10 cellular contexts compared by ENCODE assay signal in genomic region chr4:147362868-147363440, GRCh38.
DNase-seq lines count a peak whose midpoint lies in the region; ATAC-seq and TF ChIP-seq lines count a peak whose summit lies in the region.
"Had no signal": no experiment of that assay in that cellular context is flagged by ENCODE, and none has a peak within 500 bp of the region (broad histone marks: within the 10 kb centered on the region; RNA-seq: fewer than 3 reads in every experiment).

No MANE protein-coding gene starts in this region.

- WGBS in body of pancreas, 2 donors, result 21 to 32% methylated on average over 4 of the region's 4 CpGs

- no peak overlapping the region for H3K4me3 ChIP-seq in body of pancreas
- H3K4me3 ChIP-seq in left ventricle myocardium inferior, result no peak overlapping the region
- peak overlapping the region; percentile 18 for H3K4me3 ChIP-seq in rectal smooth muscle tissue (ENCODE audit: low read length)

- TF ChIP-seq CTCF in body of pancreas (IDR thresholded peaks at IDR 0.05) (no peak), left ventricle myocardium inferior (IDR thresholded peaks at IDR 0.05; ENCODE audit: borderline replicate concordance) (no peak), type B pancreatic cell (conservative IDR thresholded peaks at IDR 0.05) (no peak)

- no peaks in the 10 kb centered on the region for H3K9me3 Mint-ChIP-seq in type B pancreatic cell

- peaks cover 47% of the 10 kb centered on the region for H3K4me1 Mint-ChIP-seq in type B pancreatic cell (ENCODE audit: unreplicated experiment)
- H3K4me1 Mint-ChIP-seq: B cell had no signal

- H3K27ac ChIP-seq in body of pancreas (no peak overlapping the region), left ventricle myocardium inferior (replicated peaks) (peak overlapping the region; percentile 78), rectal smooth muscle tissue (ENCODE audit: low read depth, low read length) (no peak overlapping the region)

- no peaks in the 10 kb centered on the region for H3K36me3 Mint-ChIP-seq in type B pancreatic cell

- no peak for TF ChIP-seq POLR2A in body of pancreas (IDR thresholded peaks at IDR 0.05)

- DNase-seq in COR-L47 (lab: John Stamatoyannopoulos, UW) (peak; percentile 5), body of pancreas (peak; percentile 33 to 59 (median 48)), left ventricle myocardium inferior (peak; percentile 80), type B pancreatic cell (ENCODE audit: extremely low spot score, unreplicated experiment) (no peak)
- no peak for DNase-seq in activated CD8-positive, alpha-beta memory T cell treated with anti-CD3 and anti-CD28 coated beads for 24 hours
- no peak for DNase-seq in activated CD4-positive, alpha-beta T cell treated with anti-CD3 and anti-CD28 coated beads for 1 hour
- DNase-seq: caudate nucleus had no signal

- ATAC-seq in body of pancreas (peak; percentile 63), HG03442 (IDR thresholded peaks at IDR 0.05; ENCODE audit: unreplicated experiment) (no peak)

- H3K36me3 ChIP-seq in body of pancreas (replicated peaks in 1 of 2; ENCODE audit: insufficient read depth in 1 of 2, low read depth in 2 of 2), result no peaks in the 10 kb centered on the region
- no peaks in the 10 kb centered on the region for H3K36me3 ChIP-seq in left ventricle myocardium inferior
- no peaks in the 10 kb centered on the region for H3K36me3 ChIP-seq in rectal smooth muscle tissue (ENCODE audit: control insufficient read depth, insufficient read depth, low read length)

- no peaks in the 10 kb centered on the region for H3K27me3 ChIP-seq in body of pancreas
- H3K27me3 ChIP-seq in left ventricle myocardium inferior (ENCODE audit: low read depth), result no peaks in the 10 kb centered on the region
- H3K27me3 ChIP-seq in rectal smooth muscle tissue (ENCODE audit: control insufficient read depth, insufficient read depth, low read length), result no peaks in the 10 kb centered on the region

- no peak overlapping the region for H3K27ac Mint-ChIP-seq in type B pancreatic cell
- H3K27ac Mint-ChIP-seq: B cell had no signal

- intact Hi-C loops in body of pancreas (cut with DNase I), result no loop called here
- intact Hi-C loops in left ventricle myocardium inferior (cut with micrococcal nuclease), result no loop called here

- no peak overlapping the region for H3K9ac ChIP-seq in rectal smooth muscle tissue (ENCODE audit: low read length)

- H3K27me3 Mint-ChIP-seq in type B pancreatic cell, result no peaks in the 10 kb centered on the region
- H3K27me3 Mint-ChIP-seq: B cell had no signal

- H3K4me3 Mint-ChIP-seq in type B pancreatic cell, result no peak overlapping the region
- H3K4me3 Mint-ChIP-seq: B cell had no signal

- H3K9me3 ChIP-seq in body of pancreas, result no peaks in the 10 kb centered on the region
- no peaks in the 10 kb centered on the region for H3K9me3 ChIP-seq in left ventricle myocardium inferior (replicated peaks)

- H3K4me1 ChIP-seq in body of pancreas (no peaks in the 10 kb centered on the region), left ventricle myocardium inferior (peaks cover 26% of the 10 kb centered on the region), rectal smooth muscle tissue (ENCODE audit: control insufficient read depth, insufficient read depth, low read length) (no peaks in the 10 kb centered on the region)

Comparison
In these comparisons a context has a peak if more than half of its experiments do, and no peak if none do; other contexts are left out.
1. DNase-seq: peak in COR-L47 (single experiment), body of pancreas (4 of 4) and left ventricle myocardium inferior (single experiment); none in activated CD8-positive, alpha-beta memory T cell treated with anti-CD3 and anti-CD28 coated beads for 24 hours (single experiment), activated CD4-positive, alpha-beta T cell treated with anti-CD3 and anti-CD28 coated beads for 1 hour (single experiment) and type B pancreatic cell (single experiment).